Comparison of ENCODE assay signal across 7 cellular contexts in the genomic region with DNA sequence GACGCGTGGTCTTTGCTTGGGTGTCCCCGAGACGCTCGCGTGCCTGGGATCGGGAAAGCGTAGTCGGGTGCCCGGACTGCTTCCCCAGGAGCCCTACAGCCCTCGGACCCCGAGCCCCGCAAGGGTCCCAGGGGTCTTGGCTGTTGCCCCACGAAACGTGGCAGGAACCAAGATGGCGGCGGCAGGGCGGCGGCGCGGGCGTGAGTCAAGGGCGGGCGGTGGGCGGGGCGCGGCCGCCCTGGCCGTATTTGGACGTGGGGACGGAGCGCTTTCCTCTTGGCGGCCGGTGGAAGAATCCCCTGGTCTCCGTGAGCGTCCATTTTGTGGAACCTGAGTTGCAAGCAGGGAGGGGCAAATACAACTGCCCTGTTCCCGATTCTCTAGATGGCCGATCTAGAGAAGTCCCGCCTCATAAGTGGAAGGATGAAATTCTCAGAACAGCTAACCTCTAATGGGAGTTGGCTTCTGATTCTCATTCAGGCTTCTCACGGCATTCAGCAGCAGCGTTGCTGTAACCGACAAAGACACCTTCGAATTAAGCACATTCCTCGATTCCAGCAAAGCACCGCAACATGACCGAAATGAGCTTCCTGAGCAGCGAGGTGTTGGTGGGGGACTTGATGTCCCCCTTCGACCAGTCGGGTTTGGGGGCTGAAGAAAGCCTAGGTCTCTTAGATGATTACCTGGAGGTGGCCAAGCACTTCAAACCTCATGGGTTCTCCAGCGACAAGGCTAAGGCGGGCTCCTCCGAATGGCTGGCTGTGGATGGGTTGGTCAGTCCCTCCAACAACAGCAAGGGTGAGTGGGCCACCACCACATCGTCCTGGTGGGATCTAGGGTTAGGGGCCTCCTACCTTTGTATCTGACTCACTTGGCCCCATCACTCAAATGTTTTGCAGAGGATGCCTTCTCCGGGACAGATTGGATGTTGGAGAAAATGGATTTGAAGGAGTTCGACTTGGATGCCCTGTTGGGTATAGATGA. TPM values are rescaled to one million over a fixed set of nuclear protein-coding genes. Genes with fewer than 3 reads are reported as not detected.
DNase-seq lines count a peak whose midpoint lies in the region; ATAC-seq and TF ChIP-seq lines count a peak whose summit lies in the region.

No MANE protein-coding gene starts in this region.

- H3K36me3 Mint-ChIP-seq in endothelial cell (ENCODE audit: low read depth, unreplicated experiment), result peaks cover 37% of the 10 kb centered on the region
- H3K36me3 Mint-ChIP-seq in stimulated activated effector memory CD8-positive, alpha-beta T cell treated with anti-CD3 and anti-CD28 coated beads, Interleukin-12 subunit alpha, Interleukin-12 subunit beta, amount 100 ng/mL, for 72 hours, result peaks cover 93% of the 10 kb centered on the region

- peaks cover 15% of the 10 kb centered on the region for H3K27me3 Mint-ChIP-seq in endothelial cell (ENCODE audit: unreplicated experiment)

- TF ChIP-seq CTCF in GM13977 (IDR thresholded peaks at IDR 0.05; ENCODE audit: extremely low read depth, insufficient read depth, missing control alignments), result no peak
- no peak for TF ChIP-seq CTCF in endothelial cell (IDR thresholded peaks at IDR 0.05; ENCODE audit: unreplicated experiment)

- no peaks in the 10 kb centered on the region for H3K9me3 Mint-ChIP-seq in endothelial cell (ENCODE audit: unreplicated experiment)
- no peaks in the 10 kb centered on the region for H3K9me3 Mint-ChIP-seq in stimulated activated effector memory CD8-positive, alpha-beta T cell treated with anti-CD3 and anti-CD28 coated beads, Interleukin-12 subunit alpha, Interleukin-12 subunit beta, amount 100 ng/mL, for 72 hours

- peak overlapping the region; percentile 100 for H3K27ac Mint-ChIP-seq in endothelial cell (ENCODE audit: unreplicated experiment)
- peak overlapping the region; percentile 100 for H3K27ac Mint-ChIP-seq in stimulated activated effector memory CD8-positive, alpha-beta T cell treated with anti-CD3 and anti-CD28 coated beads, Interleukin-12 subunit alpha, Interleukin-12 subunit beta, amount 100 ng/mL, for 72 hours

- in situ Hi-C loops in GM13977 (cut with MboI; ENCODE audit: low pct_unique_long_range_greater_than_20kb, low sequenced_read_pairs, unreplicated experiment), result no loop called here

- H3K4me3 Mint-ChIP-seq in endothelial cell (ENCODE audit: unreplicated experiment), result peak overlapping the region; percentile 96
- peak overlapping the region; percentile 93 for H3K4me3 Mint-ChIP-seq in stimulated activated effector memory CD8-positive, alpha-beta T cell treated with anti-CD3 and anti-CD28 coated beads, Interleukin-12 subunit alpha, Interleukin-12 subunit beta, amount 100 ng/mL, for 72 hours

- peaks cover 56% of the 10 kb centered on the region for H3K4me1 Mint-ChIP-seq in endothelial cell (ENCODE audit: unreplicated experiment)
- peaks cover 66% of the 10 kb centered on the region for H3K4me1 Mint-ChIP-seq in stimulated activated effector memory CD8-positive, alpha-beta T cell treated with anti-CD3 and anti-CD28 coated beads, Interleukin-12 subunit alpha, Interleukin-12 subunit beta, amount 100 ng/mL, for 72 hours

- DNase-seq in GM13977 (ENCODE audit: low spot score) (peak; percentile 86), NCI-H748 (lab: John Stamatoyannopoulos, UW; ENCODE audit: unreplicated experiment) (peak; percentile 75), activated T-cell treated with anti-CD3 and anti-CD28 coated beads for 1 hour (ENCODE audit: low read depth) (peak; percentile 62), endothelial cell (ENCODE audit: low spot score) (peak; percentile 77), midbrain (lab: John Stamatoyannopoulos, UW) (peak; percentile 50)
- peak; percentile 68 to 90 for DNase-seq in stimulated activated effector memory CD8-positive, alpha-beta T cell treated with anti-CD3 and anti-CD28 coated beads, Interleukin-12 subunit alpha, Interleukin-12 subunit beta, amount 100 ng/mL, for 72 hours (ENCODE audit: low spot score in 2 of 2)

- ATAC-seq in HG02642 (IDR thresholded peaks at IDR 0.05; ENCODE audit: poor library complexity, unreplicated experiment), result peak; percentile 23
- ATAC-seq in stimulated activated effector memory CD8-positive, alpha-beta T cell treated with anti-CD3 and anti-CD28 coated beads, Interleukin-12 subunit alpha, Interleukin-12 subunit beta, amount 100 ng/mL, for 72 hours, result peak; percentile 33

RNA-seq across cellular contexts. Expression of a gene that starts 0.8 kb away (rescaled TPM):
- total RNA-seq in endothelial cell (ENCODE audit: unreplicated experiment), result 312 TPM

RNA-seq across cellular contexts. Expression of a gene that starts 11.4 kb away (rescaled TPM):
- 57.7 TPM for total RNA-seq in endothelial cell (ENCODE audit: unreplicated experiment)

RNA-seq across cellular contexts. Expression of a gene that starts 19.1 kb away (rescaled TPM):
- 29.2 TPM for total RNA-seq in endothelial cell (ENCODE audit: unreplicated experiment)

RNA-seq across cellular contexts. Expression of a gene that starts 49.4 kb away (rescaled TPM):
- 0.10 TPM for total RNA-seq in endothelial cell (ENCODE audit: unreplicated experiment)

Comparison
In these comparisons a context has a peak if more than half of its experiments do, and no peak if none do; other contexts are left out.
1. Peak in every context shown above with its lines: DNase-seq and ATAC-seq.